In genomic region chr6:103672169-103672568, GRCh38 we compare ENCODE assay signal across 2 cellular contexts.
TF ChIP-seq lines count a peak whose summit lies in the region.

No MANE protein-coding gene starts in this region.

TF ChIP-seq in SK-N-SH, 30 proteins besides CTCF, POLR2A, EP300 and RAD21 (continued from another document):
- TF ChIP-seq, protein P1, sequence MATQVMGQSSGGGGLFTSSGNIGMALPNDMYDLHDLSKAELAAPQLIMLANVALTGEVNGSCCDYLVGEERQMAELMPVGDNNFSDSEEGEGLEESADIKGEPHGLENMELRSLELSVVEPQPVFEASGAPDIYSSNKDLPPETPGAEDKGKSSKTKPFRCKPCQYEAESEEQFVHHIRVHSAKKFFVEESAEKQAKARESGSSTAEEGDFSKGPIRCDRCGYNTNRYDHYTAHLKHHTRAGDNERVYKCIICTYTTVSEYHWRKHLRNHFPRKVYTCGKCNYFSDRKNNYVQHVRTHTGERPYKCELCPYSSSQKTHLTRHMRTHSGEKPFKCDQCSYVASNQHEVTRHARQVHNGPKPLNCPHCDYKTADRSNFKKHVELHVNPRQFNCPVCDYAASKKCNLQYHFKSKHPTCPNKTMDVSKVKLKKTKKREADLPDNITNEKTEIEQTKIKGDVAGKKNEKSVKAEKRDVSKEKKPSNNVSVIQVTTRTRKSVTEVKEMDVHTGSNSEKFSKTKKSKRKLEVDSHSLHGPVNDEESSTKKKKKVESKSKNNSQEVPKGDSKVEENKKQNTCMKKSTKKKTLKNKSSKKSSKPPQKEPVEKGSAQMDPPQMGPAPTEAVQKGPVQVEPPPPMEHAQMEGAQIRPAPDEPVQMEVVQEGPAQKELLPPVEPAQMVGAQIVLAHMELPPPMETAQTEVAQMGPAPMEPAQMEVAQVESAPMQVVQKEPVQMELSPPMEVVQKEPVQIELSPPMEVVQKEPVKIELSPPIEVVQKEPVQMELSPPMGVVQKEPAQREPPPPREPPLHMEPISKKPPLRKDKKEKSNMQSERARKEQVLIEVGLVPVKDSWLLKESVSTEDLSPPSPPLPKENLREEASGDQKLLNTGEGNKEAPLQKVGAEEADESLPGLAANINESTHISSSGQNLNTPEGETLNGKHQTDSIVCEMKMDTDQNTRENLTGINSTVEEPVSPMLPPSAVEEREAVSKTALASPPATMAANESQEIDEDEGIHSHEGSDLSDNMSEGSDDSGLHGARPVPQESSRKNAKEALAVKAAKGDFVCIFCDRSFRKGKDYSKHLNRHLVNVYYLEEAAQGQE (IDR thresholded peaks at IDR 0.05; ENCODE audit: low read depth, low read length): no peak
- TF ChIP-seq, protein P2, sequence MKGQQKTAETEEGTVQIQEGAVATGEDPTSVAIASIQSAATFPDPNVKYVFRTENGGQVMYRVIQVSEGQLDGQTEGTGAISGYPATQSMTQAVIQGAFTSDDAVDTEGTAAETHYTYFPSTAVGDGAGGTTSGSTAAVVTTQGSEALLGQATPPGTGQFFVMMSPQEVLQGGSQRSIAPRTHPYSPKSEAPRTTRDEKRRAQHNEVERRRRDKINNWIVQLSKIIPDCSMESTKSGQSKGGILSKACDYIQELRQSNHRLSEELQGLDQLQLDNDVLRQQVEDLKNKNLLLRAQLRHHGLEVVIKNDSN (IDR thresholded peaks at IDR 0.05; ENCODE audit: borderline replicate concordance, low read depth): no peak
- TF ChIP-seq RFX5 (IDR thresholded peaks at IDR 0.05; ENCODE audit: low read length): no peak
- TF ChIP-seq USF2 (IDR thresholded peaks at IDR 0.05; ENCODE audit: borderline replicate concordance, low read depth, low read length): no peak
- TF ChIP-seq, protein P3, sequence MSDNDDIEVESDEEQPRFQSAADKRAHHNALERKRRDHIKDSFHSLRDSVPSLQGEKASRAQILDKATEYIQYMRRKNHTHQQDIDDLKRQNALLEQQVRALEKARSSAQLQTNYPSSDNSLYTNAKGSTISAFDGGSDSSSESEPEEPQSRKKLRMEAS (IDR thresholded peaks at IDR 0.05; ENCODE audit: low read depth): no peak
- no peak for TF ChIP-seq TAF1 (IDR thresholded peaks at IDR 0.05; ENCODE audit: borderline replicate concordance, low read depth, low read length)
- no peak for TF ChIP-seq FOXJ3 (CRISPR knock-in tag; IDR thresholded peaks at IDR 0.05)
- TF ChIP-seq IRF3 (IDR thresholded peaks at IDR 0.05; ENCODE audit: low read depth, low read length): no peak
- TF ChIP-seq, protein P4, sequence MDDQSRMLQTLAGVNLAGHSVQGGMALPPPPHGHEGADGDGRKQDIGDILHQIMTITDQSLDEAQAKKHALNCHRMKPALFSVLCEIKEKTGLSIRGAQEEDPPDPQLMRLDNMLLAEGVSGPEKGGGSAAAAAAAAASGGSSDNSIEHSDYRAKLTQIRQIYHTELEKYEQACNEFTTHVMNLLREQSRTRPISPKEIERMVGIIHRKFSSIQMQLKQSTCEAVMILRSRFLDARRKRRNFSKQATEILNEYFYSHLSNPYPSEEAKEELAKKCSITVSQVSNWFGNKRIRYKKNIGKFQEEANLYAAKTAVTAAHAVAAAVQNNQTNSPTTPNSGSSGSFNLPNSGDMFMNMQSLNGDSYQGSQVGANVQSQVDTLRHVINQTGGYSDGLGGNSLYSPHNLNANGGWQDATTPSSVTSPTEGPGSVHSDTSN (IDR thresholded peaks at IDR 0.05): no peak
- TF ChIP-seq GABPA (IDR thresholded peaks at IDR 0.05; ENCODE audit: low read depth): no peak
- no peak for TF ChIP-seq JUND (IDR thresholded peaks at IDR 0.05)
- no peak for TF ChIP-seq CHD2 (IDR thresholded peaks at IDR 0.05; ENCODE audit: low read length, partially characterized antibody)
- no peak for TF ChIP-seq ZBTB33 (IDR thresholded peaks at IDR 0.05; ENCODE audit: borderline replicate concordance, low read depth)
- no peak for TF ChIP-seq YY1 (IDR thresholded peaks at IDR 0.05; ENCODE audit: low read depth)
- TF ChIP-seq TCF12 (IDR thresholded peaks at IDR 0.05): no peak

TF ChIP-seq in SK-N-SH treated with all-trans-retinoic acid at 6 μM for 48 hours, 23 proteins besides CTCF, POLR2A, EP300 and RAD21 (continued from another document):
- TF ChIP-seq PATZ1 (CRISPR knock-in tag; IDR thresholded peaks at IDR 0.05; ENCODE audit: borderline replicate concordance): no peak
- no peak for TF ChIP-seq TOX (CRISPR knock-in tag; IDR thresholded peaks at IDR 0.05; ENCODE audit: borderline replicate concordance)
- no peak for TF ChIP-seq SNAI2 (CRISPR knock-in tag; IDR thresholded peaks at IDR 0.05)
- no peak for TF ChIP-seq ZNF8 (CRISPR knock-in tag; IDR thresholded peaks at IDR 0.05)
- TF ChIP-seq ZNF565 (CRISPR knock-in tag; conservative IDR thresholded peaks at IDR 0.05; ENCODE audit: low read depth): no peak
- no peak for TF ChIP-seq CSDC2 (CRISPR knock-in tag; IDR thresholded peaks at IDR 0.05)
